Comparison of ENCODE assay signal across 8 cellular contexts in genomic region chr20:58888103-58888502, GRCh38. TPM values are rescaled to one million over a fixed set of nuclear protein-coding genes. Genes with fewer than 3 reads are reported as not detected.
DNase-seq lines count a peak whose midpoint lies in the region; ATAC-seq and TF ChIP-seq lines count a peak whose summit lies in the region.

No MANE protein-coding gene starts in this region.

- CTCF ChIA-PET in naive thymus-derived CD4-positive, alpha-beta T cell (lab: Charles Lee) = no interaction called here

- no peaks in the 10 kb centered on the region for H3K27me3 ChIP-seq in naive thymus-derived CD4-positive, alpha-beta T cell (ENCODE audit: control insufficient read depth in 2 of 2, insufficient read depth in 2 of 2, low read length in 2 of 2)

- H3K36me3 Mint-ChIP-seq in dendritic cell treated with granulocyte-macrophage colony-stimulating factor and Interleukin-4, amounts not matched to agents 40 ng/mL and 50 ng/mL, for 4 days (ENCODE audit: low read depth) = peaks cover 20% of the 10 kb centered on the region
- peaks cover 0 to 10% (median 0%) of the 10 kb centered on the region in 5 donors for H3K36me3 Mint-ChIP-seq in naive thymus-derived CD4-positive, alpha-beta T cell

- H3K36me3 ChIP-seq in naive thymus-derived CD4-positive, alpha-beta T cell (ENCODE audit: control insufficient read depth in 2 of 3, insufficient read depth in 3 of 3, low read length in 3 of 3) = peaks cover 0 to 3% (median 0%) of the 10 kb centered on the region in 3 experiments

- peaks cover 12% of the 10 kb centered on the region for H3K27me3 Mint-ChIP-seq in dendritic cell treated with granulocyte-macrophage colony-stimulating factor and Interleukin-4, amounts not matched to agents 40 ng/mL and 50 ng/mL, for 4 days
- peaks cover 0 to 6% (median 0%) of the 10 kb centered on the region in 5 donors for H3K27me3 Mint-ChIP-seq in naive thymus-derived CD4-positive, alpha-beta T cell

- no peak for ATAC-seq in naive thymus-derived CD4-positive, alpha-beta T cell
- ATAC-seq in omental fat pad (ENCODE audit: low FRiP score) (no peak), GM18870 (IDR thresholded peaks at IDR 0.05; ENCODE audit: unreplicated experiment) (no peak), HG03280 (IDR thresholded peaks at IDR 0.05; ENCODE audit: unreplicated experiment) (no peak), HG02884 (IDR thresholded peaks at IDR 0.05; ENCODE audit: unreplicated experiment) (no peak)

- no peaks in the 10 kb centered on the region for H3K9me3 ChIP-seq in naive thymus-derived CD4-positive, alpha-beta T cell (ENCODE audit: control insufficient read depth in 2 of 3, low read length in 3 of 3)

- intact Hi-C loops in dendritic cell treated with granulocyte-macrophage colony-stimulating factor and Interleukin-4, amounts not matched to agents 40 ng/mL and 50 ng/mL, for 4 days (cut with micrococcal nuclease) = no loop called here
- intact Hi-C loops in naive thymus-derived CD4-positive, alpha-beta T cell (cut with micrococcal nuclease) = loop anchor here in 1 of 2 donors (1.0 kb wide), 1 partner anchor 93 kb away; the partner anchor contains the start of gene NELFCD

- no peaks in the 10 kb centered on the region for H3K9me3 Mint-ChIP-seq in dendritic cell treated with granulocyte-macrophage colony-stimulating factor and Interleukin-4, amounts not matched to agents 40 ng/mL and 50 ng/mL, for 4 days
- peaks cover 0 to 7% (median 0%) of the 10 kb centered on the region in 11 donors for H3K9me3 Mint-ChIP-seq in naive thymus-derived CD4-positive, alpha-beta T cell

- H3K4me3 ChIP-seq in AG09309 (ENCODE audit: control insufficient read depth, low read depth, low read length) = peak overlapping the region; percentile 59
- H3K4me3 ChIP-seq in LNCaP clone FGC (ENCODE audit: low read depth, low read length) = peak overlapping the region; percentile 75
- peak overlapping the region; percentile 68 for H3K4me3 ChIP-seq in naive thymus-derived CD4-positive, alpha-beta T cell (ENCODE audit: low read length)

- H3K27ac ChIP-seq in naive thymus-derived CD4-positive, alpha-beta T cell (ENCODE audit: low read depth, low read length) = peak overlapping the region; percentile 95

- DNase-seq in AG09309 (ENCODE audit: low read depth) (no peak), LNCaP clone FGC (ENCODE audit: low read depth) (no peak), omental fat pad (ENCODE audit: low spot score) (no peak)
- no peak for DNase-seq in naive thymus-derived CD4-positive, alpha-beta T cell

- peaks cover 18% of the 10 kb centered on the region for H3K4me1 Mint-ChIP-seq in dendritic cell treated with granulocyte-macrophage colony-stimulating factor and Interleukin-4, amounts not matched to agents 40 ng/mL and 50 ng/mL, for 4 days (ENCODE audit: low read depth)
- peaks cover 9 to 39% (median 31%) of the 10 kb centered on the region in 7 donors for H3K4me1 Mint-ChIP-seq in naive thymus-derived CD4-positive, alpha-beta T cell

- peak overlapping the region; percentile 77 for H3K27ac Mint-ChIP-seq in dendritic cell treated with granulocyte-macrophage colony-stimulating factor and Interleukin-4, amounts not matched to agents 40 ng/mL and 50 ng/mL, for 4 days
- peak overlapping the region; percentile 58 to 95 (median 83) for H3K27ac Mint-ChIP-seq in naive thymus-derived CD4-positive, alpha-beta T cell

- H3K4me3 Mint-ChIP-seq in dendritic cell treated with granulocyte-macrophage colony-stimulating factor and Interleukin-4, amounts not matched to agents 40 ng/mL and 50 ng/mL, for 4 days = peak overlapping the region; percentile 76
- peak overlapping the region; percentile 77 to 94 (median 86) for H3K4me3 Mint-ChIP-seq in naive thymus-derived CD4-positive, alpha-beta T cell

- TF ChIP-seq CTCF in AG09309 (IDR thresholded peaks at IDR 0.05; ENCODE audit: control insufficient read depth, insufficient read depth, low read depth, low read length, missing control alignments) (no peak), LNCaP clone FGC (IDR thresholded peaks at IDR 0.05; ENCODE audit: control insufficient read depth, extremely low read depth, insufficient read depth) (no peak), omental fat pad (IDR thresholded peaks at IDR 0.05) (no peak)

- POLR2A ChIA-PET in naive thymus-derived CD4-positive, alpha-beta T cell (lab: Charles Lee) = no interaction called here

- no peaks in the 10 kb centered on the region for H3K4me1 ChIP-seq in naive thymus-derived CD4-positive, alpha-beta T cell (ENCODE audit: control insufficient read depth in 2 of 2, insufficient read depth in 2 of 2, low read length in 2 of 2)

RNA-seq across cellular contexts. Expression of gene GNAS, which starts 35.6 kb away (rescaled TPM):
- total RNA-seq in naive thymus-derived CD4-positive, alpha-beta T cell = 100 to 1,000 TPM; 694 to 907 (median 775) TPM
- polyA plus RNA-seq in naive thymus-derived CD4-positive, alpha-beta T cell = 100 to 1,000 TPM; 147 to 221 TPM
- 100 to 1,000 TPM; 606 to 837 (median 753) TPM for total RNA-seq in omental fat pad

RNA-seq across cellular contexts. Expression of gene GNAS-AS1, which starts 37.4 kb away (rescaled TPM):
- 1 to 10 TPM in 3 of 5 experiments, under 1 TPM in 2; 0.13 to 2.0 (median 1.5) TPM for total RNA-seq in naive thymus-derived CD4-positive, alpha-beta T cell
- not detected for polyA plus RNA-seq in naive thymus-derived CD4-positive, alpha-beta T cell
- total RNA-seq in omental fat pad = under 1 TPM in 1 of 4 donors, not detected in 3; 0.28 TPM
